8 cellular contexts compared by ENCODE assay signal in genomic region chr14:50532502-50533313, GRCh38. TPM values are rescaled to one million over a fixed set of nuclear protein-coding genes. Genes with fewer than 3 reads are reported as not detected.
A peak's percentile ranks its signal among the peaks of the same experiment; 100 is the strongest.
DNase-seq lines count a peak whose midpoint lies in the region; ATAC-seq, FAIRE-seq and TF ChIP-seq lines count a peak whose summit lies in the region.

TSS of gene MAP4K5 (minus strand) at chr14:50532569. CDS start at chr14:50532049, 520 bp downstream.

- peak; percentile 96 for FAIRE-seq in GM12892 (lab: Jason Lieb, UNC)

- WGBS in adrenal gland, 4 donors = 0 to 1% (median 1%) methylated on average over 43 to 61 of the region's 61 CpGs
- WGBS in heart right ventricle, 2 donors = 1 to 2% methylated on average over 44 to 61 of the region's 61 CpGs
- WGBS in upper lobe of left lung, 2 donors = 0 to 1% methylated on average over 33 to 54 of the region's 61 CpGs

- H3K4me3 ChIP-seq in adrenal gland (peak within 1 kb of the TSS; percentile 59 to 94 (median 73)), heart right ventricle (peak within 1 kb of the TSS; percentile 84 to 97 (median 91)), upper lobe of left lung (peak within 1 kb of the TSS; percentile 41 to 98 (median 80))

- TF ChIP-seq POLR2A in GM12892 (IDR thresholded peaks at IDR 0.05; ENCODE audit: low read depth, low read length) (peak; percentile 57; the same call in 1 of the 2 replicates), adrenal gland (IDR thresholded peaks at IDR 0.05) (peak in 1 of 2 donors; percentile 86), upper lobe of left lung (IDR thresholded peaks at IDR 0.05) (peak in 2 of 4 donors; percentile 6 to 76)

- H3K27ac ChIP-seq in adrenal gland = peak within 1 kb of the TSS; percentile 58 to 98 (median 94)
- H3K27ac ChIP-seq in heart right ventricle = peak within 1 kb of the TSS; percentile 68 to 97 (median 94)
- peak within 1 kb of the TSS; percentile 91 to 95 (median 94) for H3K27ac ChIP-seq in upper lobe of left lung

- TF ChIP-seq CTCF in adrenal gland (IDR thresholded peaks at IDR 0.05) (peak; percentile 76 to 99 (median 91)), heart right ventricle (IDR thresholded peaks at IDR 0.05) (peak; percentile 83 to 96 (median 92)), upper lobe of left lung (IDR thresholded peaks at IDR 0.05) (peak; percentile 90 to 99 (median 98))

- H3K9me3 ChIP-seq in adrenal gland (replicated peaks in 1 of 3) = no peaks in the 10 kb centered on the region
- H3K9me3 ChIP-seq in heart right ventricle = no peaks in the 10 kb centered on the region
- no peaks in the 10 kb centered on the region for H3K9me3 ChIP-seq in upper lobe of left lung

- H3K27me3 ChIP-seq in adrenal gland (no peaks in the 10 kb centered on the region), heart right ventricle (no peaks in the 10 kb centered on the region), upper lobe of left lung (no peaks in the 10 kb centered on the region)

- ATAC-seq in HG02798 (IDR thresholded peaks at IDR 0.05; ENCODE audit: poor library complexity, unreplicated experiment) = peak; percentile 98
- ATAC-seq in heart right ventricle = peak; percentile 98 to 100 (median 100)
- ATAC-seq in upper lobe of left lung (ENCODE audit: low FRiP score in 2 of 2) = peak; percentile 99

- intact Hi-C loops in adrenal gland (cut with DNase I) = loop anchor here (5.0 kb wide), 2 partner anchors 210 to 215 kb away; no protein-coding TSS in a partner anchor
- intact Hi-C loops in heart right ventricle (cut with DNase I) = loop anchor here in 9 of 10 donors (1.0 to 5.0 kb wide), 7 partner anchors 190 to 300 kb away; partner anchors contain the start of gene SOS2 (in 1 of the 9)
- intact Hi-C loops in posterior vena cava (cut with DNase I) = loop anchor here (5.0 kb wide), 2 partner anchors 210 to 215 kb away; no protein-coding TSS in a partner anchor

- H3K4me1 ChIP-seq in adrenal gland (replicated peaks in 1 of 2) (peaks cover 13 to 33% of the 10 kb centered on the region in 2 donors), heart right ventricle (peaks cover 0 to 42% (median 28%) of the 10 kb centered on the region in 9 donors), upper lobe of left lung (peaks cover 24 to 45% (median 37%) of the 10 kb centered on the region in 4 donors)

- H3K36me3 ChIP-seq in adrenal gland (replicated peaks in 1 of 2) = no peaks in the 10 kb centered on the region
- peaks cover 0 to 4% (median 0%) of the 10 kb centered on the region in 9 donors for H3K36me3 ChIP-seq in heart right ventricle
- no peaks in the 10 kb centered on the region for H3K36me3 ChIP-seq in upper lobe of left lung

- no peak for TF ChIP-seq EP300 in upper lobe of left lung (IDR thresholded peaks at IDR 0.05)

- peak; percentile 83 for DNase-seq in GM12892 (ENCODE audit: insufficient read length)
- DNase-seq in NCI-H1417 treated with DMSO at 0.1 percent for 48 hours (lab: John Stamatoyannopoulos, UW) = peak; percentile 71
- peak; percentile 75 to 89 (median 85) for DNase-seq in T-helper 1 cell
- DNase-seq in adrenal gland = peak; percentile 89 to 95 (median 92)
- DNase-seq in heart right ventricle = peak; percentile 90 to 93
- DNase-seq in posterior vena cava (ENCODE audit: low spot score) = peak; percentile 97
- peak; percentile 96 to 98 for DNase-seq in upper lobe of left lung

RNA-seq across cellular contexts. Expression of gene MAP4K5, which starts in this region (rescaled TPM):
- 19.5 TPM for polyA plus RNA-seq in GM12892 (2012; ENCODE audit: missing spikeins)
- total RNA-seq in adrenal gland = 100 to 1,000 TPM in 3 of 8 donors, 10 to 100 TPM in 5; 19.7 to 205 (median 39.7) TPM
- 10 to 100 TPM in 2 of 3 donors, 1 to 10 TPM in 1; 9.2 to 17.5 (median 16.8) TPM for polyA plus RNA-seq in adrenal gland
- 10 to 100 TPM in 8 of 10 donors, 1 to 10 TPM in 2; 7.1 to 19.8 (median 12.1) TPM for total RNA-seq in heart right ventricle
- polyA plus RNA-seq in heart right ventricle = 1 to 10 TPM; 8.7 to 8.9 TPM
- total RNA-seq in posterior vena cava = 10 to 100 TPM; 44.9 to 48.4 TPM
- 100 to 1,000 TPM in 2 of 6 donors, 10 to 100 TPM in 4; 44.5 to 131 (median 80.0) TPM for total RNA-seq in upper lobe of left lung

Comparison
In these comparisons a context has a peak if more than half of its experiments do, and no peak if none do; other contexts are left out.
1. Peak in every context shown above with its lines: DNase-seq, ATAC-seq, H3K4me3 ChIP-seq and H3K27ac ChIP-seq.